22 cellular contexts compared by ENCODE assay signal in the genomic region with DNA sequence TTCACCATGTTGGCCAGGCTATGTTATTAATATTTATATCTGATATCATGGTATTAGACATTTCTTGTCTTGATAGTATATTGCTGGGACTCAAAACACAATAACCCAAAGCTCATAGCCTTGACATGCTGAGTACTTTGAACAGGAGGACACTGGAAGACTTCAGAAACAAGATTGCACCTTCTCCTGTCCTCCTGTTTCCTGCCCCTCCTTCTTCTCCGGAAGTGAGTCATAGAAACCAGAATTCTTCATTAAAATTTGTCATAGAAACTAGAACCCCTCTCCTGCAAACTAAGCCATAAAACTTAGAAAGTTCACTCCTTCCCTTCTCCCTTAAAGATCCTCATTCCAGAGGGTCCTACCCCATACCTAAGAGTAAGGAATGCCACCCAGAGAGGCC.
"Had no signal": no experiment of that assay in that cellular context is flagged by ENCODE, and none has a peak within 500 bp of the region (broad histone marks: within the 10 kb centered on the region; RNA-seq: fewer than 3 reads in every experiment).

No MANE protein-coding gene starts in this region.

- FAIRE-seq: bronchial epithelial cell had no signal

- H3K4me1 Mint-ChIP-seq: activated CD4-positive, alpha-beta memory T cell treated with anti-CD3 and anti-CD28 coated beads, Interleukin-2, amount 10 ng/mL, durations not matched to agents 7 days and 5 days; activated CD4-positive, alpha-beta T cell treated with anti-CD3 and anti-CD28 coated beads, Interleukin-2, amount 10 ng/mL, durations not matched to agents 24 days and 14 days; activated CD8-positive, alpha-beta memory T cell treated with anti-CD3 and anti-CD28 coated beads, Interleukin-2, amount 10 ng/mL, durations not matched to agents 7 days and 5 days; activated naive CD4-positive, alpha-beta T cell treated with anti-CD3 and anti-CD28 coated beads, Interleukin-2, amount 10 ng/mL, durations not matched to agents 7 days and 5 days; naive B cell; neural progenitor cell; stimulated activated naive B cell treated with anti-CD40 and anti-IgM and Interleukin-4, amounts not matched to agents 10 μg/mL and 1 μg/mL and 100 μg/mL, for 72 hours had no signal

- H3K9me3 ChIP-seq: esophagus muscularis mucosa, heart right ventricle, lower lobe of right lung, transverse colon, uterus had no signal

- H3K27me3 Mint-ChIP-seq: activated CD4-positive, alpha-beta memory T cell treated with anti-CD3 and anti-CD28 coated beads, Interleukin-2, amount 10 ng/mL, durations not matched to agents 7 days and 5 days; activated CD4-positive, alpha-beta T cell treated with anti-CD3 and anti-CD28 coated beads, Interleukin-2, amount 10 ng/mL, durations not matched to agents 24 days and 14 days; activated CD8-positive, alpha-beta memory T cell treated with anti-CD3 and anti-CD28 coated beads, Interleukin-2, amount 10 ng/mL, durations not matched to agents 7 days and 5 days; activated naive CD4-positive, alpha-beta T cell treated with anti-CD3 and anti-CD28 coated beads, Interleukin-2, amount 10 ng/mL, durations not matched to agents 7 days and 5 days; naive B cell; progenitor cell of endocrine pancreas; stimulated activated naive B cell treated with anti-CD40 and anti-IgM and Interleukin-4, amounts not matched to agents 10 μg/mL and 1 μg/mL and 100 μg/mL, for 72 hours had no signal

- H3K27ac Mint-ChIP-seq: activated CD4-positive, alpha-beta memory T cell treated with anti-CD3 and anti-CD28 coated beads, Interleukin-2, amount 10 ng/mL, durations not matched to agents 7 days and 5 days; activated CD4-positive, alpha-beta T cell treated with anti-CD3 and anti-CD28 coated beads, Interleukin-2, amount 10 ng/mL, durations not matched to agents 24 days and 14 days; activated CD8-positive, alpha-beta memory T cell treated with anti-CD3 and anti-CD28 coated beads, Interleukin-2, amount 10 ng/mL, durations not matched to agents 7 days and 5 days; activated naive CD4-positive, alpha-beta T cell treated with anti-CD3 and anti-CD28 coated beads, Interleukin-2, amount 10 ng/mL, durations not matched to agents 7 days and 5 days; naive B cell; neural progenitor cell; progenitor cell of endocrine pancreas; stimulated activated naive B cell treated with anti-CD40 and anti-IgM and Interleukin-4, amounts not matched to agents 10 μg/mL and 1 μg/mL and 100 μg/mL, for 72 hours had no signal

- H3K9me3 Mint-ChIP-seq: activated CD4-positive, alpha-beta T cell treated with anti-CD3 and anti-CD28 coated beads, Interleukin-2, amount 10 ng/mL, durations not matched to agents 24 days and 14 days; neural progenitor cell; stimulated activated naive B cell treated with anti-CD40 and anti-IgM and Interleukin-4, amounts not matched to agents 10 μg/mL and 1 μg/mL and 100 μg/mL, for 72 hours had no signal

- H3K36me3 ChIP-seq: esophagus muscularis mucosa, gastrocnemius medialis, heart right ventricle, lower lobe of right lung, neural progenitor cell, transverse colon, uterus had no signal

- H3K4me3 ChIP-seq: coronary artery, esophagus muscularis mucosa, gastrocnemius medialis, heart right ventricle, lower lobe of right lung, neural progenitor cell, transverse colon, uterus had no signal

- H3K4me2 ChIP-seq: neural progenitor cell had no signal

- H3K9ac ChIP-seq: neural progenitor cell had no signal

- H3K36me3 Mint-ChIP-seq: activated CD8-positive, alpha-beta memory T cell treated with anti-CD3 and anti-CD28 coated beads, Interleukin-2, amount 10 ng/mL, durations not matched to agents 7 days and 5 days; activated naive CD4-positive, alpha-beta T cell treated with anti-CD3 and anti-CD28 coated beads, Interleukin-2, amount 10 ng/mL, durations not matched to agents 7 days and 5 days; naive B cell; neural progenitor cell; stimulated activated naive B cell treated with anti-CD40 and anti-IgM and Interleukin-4, amounts not matched to agents 10 μg/mL and 1 μg/mL and 100 μg/mL, for 72 hours had no signal

- DNase-seq: activated CD4-positive, alpha-beta memory T cell treated with anti-CD3 and anti-CD28 coated beads, Interleukin-2, amount 10 ng/mL, durations not matched to agents 7 days and 5 days; activated CD4-positive, alpha-beta T cell treated with anti-CD3 and anti-CD28 coated beads, Interleukin-2, amount 10 ng/mL, durations not matched to agents 24 days and 14 days; activated CD8-positive, alpha-beta memory T cell treated with anti-CD3 and anti-CD28 coated beads, Interleukin-2, amount 10 ng/mL, durations not matched to agents 7 days and 5 days; activated effector memory CD4-positive, alpha-beta T cell treated with anti-CD3 and anti-CD28 coated beads, Interleukin-2, amount 50 U/mL, for 16 hours; activated naive CD4-positive, alpha-beta T cell treated with anti-CD3 and anti-CD28 coated beads, Interleukin-2, amount 10 ng/mL, durations not matched to agents 7 days and 5 days; activated T-cell treated with anti-CD3 and anti-CD28 coated beads for 4 hours; amygdala; gastrocnemius medialis; heart right ventricle; kidney; lower lobe of right lung; naive B cell; stimulated activated CD4-positive, alpha-beta T cell treated with anti-CD3 and anti-CD28 coated beads, Interleukin-2, amount 100 ng/mL, for 48 hours; stimulated activated CD8-positive, alpha-beta memory T cell treated with anti-CD3 and anti-CD28 coated beads, Interleukin-4, amount 100 ng/mL, for 48 hours; stimulated activated naive B cell treated with anti-CD40 and anti-IgM and Interleukin-4, amounts not matched to agents 10 μg/mL and 1 μg/mL and 100 μg/mL, for 72 hours; transverse colon; uterus had no signal

- H2AFZ ChIP-seq: neural progenitor cell had no signal

- H3K4me3 Mint-ChIP-seq: activated CD4-positive, alpha-beta memory T cell treated with anti-CD3 and anti-CD28 coated beads, Interleukin-2, amount 10 ng/mL, durations not matched to agents 7 days and 5 days; activated CD4-positive, alpha-beta T cell treated with anti-CD3 and anti-CD28 coated beads, Interleukin-2, amount 10 ng/mL, durations not matched to agents 24 days and 14 days; activated CD8-positive, alpha-beta memory T cell treated with anti-CD3 and anti-CD28 coated beads, Interleukin-2, amount 10 ng/mL, durations not matched to agents 7 days and 5 days; activated naive CD4-positive, alpha-beta T cell treated with anti-CD3 and anti-CD28 coated beads, Interleukin-2, amount 10 ng/mL, durations not matched to agents 7 days and 5 days; naive B cell; neural progenitor cell; stimulated activated naive B cell treated with anti-CD40 and anti-IgM and Interleukin-4, amounts not matched to agents 10 μg/mL and 1 μg/mL and 100 μg/mL, for 72 hours had no signal

- H3K4me1 ChIP-seq: esophagus muscularis mucosa, gastrocnemius medialis, heart right ventricle, lower lobe of right lung, neural progenitor cell, transverse colon, uterus had no signal

- H3K27me3 ChIP-seq: esophagus muscularis mucosa, gastrocnemius medialis, heart right ventricle, neural progenitor cell, transverse colon had no signal

- H3K27ac ChIP-seq: coronary artery, esophagus muscularis mucosa, gastrocnemius medialis, heart right ventricle, lower lobe of right lung, neural progenitor cell, transverse colon, uterus had no signal
